ENCODE assay signal across 11 cellular contexts in the genomic region with DNA sequence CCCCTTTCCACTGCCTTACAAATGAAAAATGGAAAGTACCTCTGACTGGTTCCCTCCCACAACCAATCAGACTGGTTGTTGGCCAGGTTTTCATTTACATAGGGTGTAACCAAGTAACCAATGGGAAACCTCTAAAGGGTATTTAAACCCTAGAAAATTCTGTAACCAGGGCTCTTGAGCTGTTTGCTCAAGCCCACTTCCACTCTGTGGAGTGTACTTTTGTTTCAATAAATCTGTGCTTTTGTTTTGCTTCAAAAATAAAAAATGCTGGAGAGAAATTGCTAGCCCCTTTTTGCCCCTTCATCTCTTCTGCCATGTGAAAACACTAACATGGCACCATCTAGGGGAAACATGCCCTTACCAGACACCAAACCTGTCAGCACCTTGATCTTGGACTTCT.
"Had no signal": no experiment of that assay in that cellular context is flagged by ENCODE, and none has a peak within 500 bp of the region (broad histone marks: within the 10 kb centered on the region; RNA-seq: fewer than 3 reads in every experiment).

No MANE protein-coding gene starts in this region.

- H3K36me3 ChIP-seq: HAP-1 had no signal

- H3K4me3 ChIP-seq: GM23248, GM23338, HAP-1 had no signal

- H3K4me1 ChIP-seq: HAP-1 had no signal

- H2AFZ ChIP-seq: GM23248, GM23338 had no signal

- H3K9ac ChIP-seq: GM23248 had no signal

- ATAC-seq: GM23338, HCT116 had no signal

- DNase-seq: GM23248, GOT3, H7, H9, HCEC 1CT, HFFc6 had no signal

- H3K27ac ChIP-seq: GM23248 had no signal

- FAIRE-seq: H1, H54 had no signal

- H3K9me3 ChIP-seq: HAP-1 had no signal

- H3K4me2 ChIP-seq: GM23338 had no signal
